In genomic region chr9:94085062-94085639, GRCh38 we compare ENCODE assay signal across 14 cellular contexts. TPM values are rescaled to one million over a fixed set of nuclear protein-coding genes. Genes with fewer than 3 reads are reported as not detected.
DNase-seq lines count a peak whose midpoint lies in the region; ATAC-seq, FAIRE-seq and TF ChIP-seq lines count a peak whose summit lies in the region.
"Had no signal": no experiment of that assay in that cellular context is flagged by ENCODE, and none has a peak within 500 bp of the region (broad histone marks: within the 10 kb centered on the region; RNA-seq: fewer than 3 reads in every experiment).

No MANE protein-coding gene starts in this region.

- H3K4me3 ChIP-seq in AG09309 (ENCODE audit: control insufficient read depth, low read depth, low read length) (no peak overlapping the region), K562 (no peak overlapping the region), kidney epithelial cell (ENCODE audit: low read depth, low read length) (no peak overlapping the region), suprapubic skin (no peak overlapping the region)
- H3K4me3 ChIP-seq: psoas muscle, SK-N-MC had no signal

- FAIRE-seq in K562 (lab: Jason Lieb, UNC), result no peak
- FAIRE-seq: islet of Langerhans had no signal

- H3K79me2 ChIP-seq in K562 (ENCODE audit: control insufficient read depth, insufficient read depth, low read length), result no peaks in the 10 kb centered on the region

- no peaks in the 10 kb centered on the region for H3K27me3 Mint-ChIP-seq in CD4-positive, alpha-beta T cell
- H3K27me3 Mint-ChIP-seq: activated CD4-positive, alpha-beta T cell treated with anti-CD3 and anti-CD28 coated beads, Interleukin-2, amount 10 ng/mL, durations not matched to agents 7 days and 5 days; CD4-positive, CD25-positive, alpha-beta regulatory T cell had no signal

- H3K4me1 ChIP-seq in K562 (replicated peaks in 1 of 2; ENCODE audit: control insufficient read depth in 2 of 2, insufficient read depth in 2 of 2, low read length in 2 of 2) (peaks cover 8 to 20% of the 10 kb centered on the region in 2 experiments; a peak in 4 of 5 replicates), suprapubic skin (no peaks in the 10 kb centered on the region)
- H3K4me1 ChIP-seq: psoas muscle had no signal

- H3K4me1 Mint-ChIP-seq in CD4-positive, alpha-beta T cell (ENCODE audit: low read depth), result no peaks in the 10 kb centered on the region

- no peak overlapping the region for H3K27ac Mint-ChIP-seq in activated naive CD4-positive, alpha-beta T cell treated with anti-CD3 and anti-CD28 coated beads, Interleukin-2, amount 50 U/mL, for 72 hours
- no peak overlapping the region for H3K27ac Mint-ChIP-seq in CD4-positive, alpha-beta T cell
- H3K27ac Mint-ChIP-seq: activated CD4-positive, alpha-beta T cell treated with anti-CD3 and anti-CD28 coated beads, Interleukin-2, amount 10 ng/mL, durations not matched to agents 7 days and 5 days; CD4-positive, CD25-positive, alpha-beta regulatory T cell had no signal

- H3K9me1 ChIP-seq in K562 (ENCODE audit: control insufficient read depth, insufficient read depth, low read length), result no peaks in the 10 kb centered on the region

- no peaks in the 10 kb centered on the region for H3K9me3 ChIP-seq in K562 (replicated peaks; ENCODE audit: control insufficient read depth, insufficient read depth, low read depth, low read length)
- H3K9me3 ChIP-seq in suprapubic skin, result no peaks in the 10 kb centered on the region
- no peaks in the 10 kb centered on the region for H3K9me3 ChIP-seq in CD4-positive, alpha-beta T cell (ENCODE audit: control insufficient read depth, low read length)
- H3K9me3 ChIP-seq: psoas muscle had no signal

- H3K36me3 ChIP-seq in K562 (ENCODE audit: control insufficient read depth, insufficient read depth, low read length) (0 out of 3 replicates have a peak, but pooled peaks cover 2% of the 10 kb centered on the region), kidney epithelial cell (ENCODE audit: control insufficient read depth, insufficient read depth, low read length) (no peaks in the 10 kb centered on the region), suprapubic skin (no peaks in the 10 kb centered on the region)

- H3K27ac ChIP-seq in K562 (ENCODE audit: extremely low read depth, low read depth, low read length) (no peak overlapping the region; the same call in 2 of the 3 replicates), suprapubic skin (no peak overlapping the region)
- no peak overlapping the region for H3K27ac ChIP-seq in CD4-positive, alpha-beta T cell (ENCODE audit: low read depth, low read length)
- H3K27ac ChIP-seq: psoas muscle, SK-N-MC had no signal

- POLR2A ChIA-PET in K562 (lab: Yijun Ruan, JAX), result interaction anchor here (0.6 to 2.8 kb wide), 8 partner anchors 10 to 1427 kb away, joined by 3 to 11 read pairs (median 4); no protein-coding TSS in a partner anchor
- POLR2A ChIA-PET in CD4-positive, alpha-beta T cell (lab: Charles Lee), result no interaction called here

- no peaks in the 10 kb centered on the region for H3K9me3 Mint-ChIP-seq in activated naive CD4-positive, alpha-beta T cell treated with anti-CD3 and anti-CD28 coated beads, Interleukin-2, amount 50 U/mL, for 72 hours
- H3K9me3 Mint-ChIP-seq in CD4-positive, alpha-beta T cell, result no peaks in the 10 kb centered on the region
- H3K9me3 Mint-ChIP-seq: activated CD4-positive, alpha-beta T cell treated with anti-CD3 and anti-CD28 coated beads, Interleukin-2, amount 10 ng/mL, durations not matched to agents 7 days and 5 days; CD4-positive, CD25-positive, alpha-beta regulatory T cell had no signal

- H4K20me1 ChIP-seq in K562 (replicated peaks; ENCODE audit: control insufficient read depth, insufficient read depth, low read length), result no peaks in the 10 kb centered on the region

- TF ChIP-seq RAD21 in K562 (CRISPR knock-in tag; conservative IDR thresholded peaks at IDR 0.05 in 1 of 2, IDR thresholded peaks at IDR 0.05 in 1 of 2), result no peak

- WGBS in K562 (ENCODE audit: insufficient coverage, low coverage, missing lambda C conversion rate), result 84% methylated on average over 6 of the region's 6 CpGs
- 90% methylated on average over 6 of the region's 6 CpGs for WGBS in suprapubic skin

- no peaks in the 10 kb centered on the region for H3K36me3 Mint-ChIP-seq in activated naive CD4-positive, alpha-beta T cell treated with anti-CD3 and anti-CD28 coated beads, Interleukin-2, amount 50 U/mL, for 72 hours
- H3K36me3 Mint-ChIP-seq in CD4-positive, alpha-beta T cell (ENCODE audit: low read depth), result peaks cover 11% of the 10 kb centered on the region

- TF ChIP-seq EP300 in K562 (IDR thresholded peaks at IDR 0.05; ENCODE audit: low read length) (no peak), suprapubic skin (IDR thresholded peaks at IDR 0.05) (no peak)

- intact Hi-C loops in K562 (cut with micrococcal nuclease), result no loop called here
- intact Hi-C loops in CD4-positive, alpha-beta T cell (cut with DNase I, micrococcal nuclease), result no loop called here

- CTCF ChIA-PET in K562 (lab: Yijun Ruan, JAX; ENCODE audit: low intra/inter-chr PET ratio), result no interaction called here
- CTCF ChIA-PET in CD4-positive, alpha-beta T cell (lab: Charles Lee), result no interaction called here

- H3K9ac ChIP-seq in K562 (ENCODE audit: insufficient read depth in 1 of 2, low read depth in 2 of 2, low read length in 2 of 2), result no peak overlapping the region; a peak in 1 of 4 replicates

- TF ChIP-seq CTCF in AG09309 (IDR thresholded peaks at IDR 0.05; ENCODE audit: control insufficient read depth, insufficient read depth, low read depth, low read length, missing control alignments), result no peak
- no peak for TF ChIP-seq CTCF in K562 (IDR thresholded peaks at IDR 0.05 in 2 of 3, conservative IDR thresholded peaks at IDR 0.05 in 1 of 3; ENCODE audit: insufficient read depth in 2 of 3, low read depth in 1 of 3, low read length in 3 of 3)
- no peak for TF ChIP-seq CTCF in kidney epithelial cell (IDR thresholded peaks at IDR 0.05; ENCODE audit: insufficient read depth, low read length, poor library complexity, severe bottlenecking)
- TF ChIP-seq CTCF in suprapubic skin (IDR thresholded peaks at IDR 0.05), result no peak
- no peak for TF ChIP-seq CTCF in CD4-positive, alpha-beta T cell (IDR thresholded peaks at IDR 0.05)

- peak overlapping the region; percentile 20; the same call in 1 of the 2 replicates for H2AFZ ChIP-seq in K562 (ENCODE audit: low read depth, low read length)

- ATAC-seq in K562, result peak; percentile 73
- no peak for ATAC-seq in activated naive CD4-positive, alpha-beta T cell treated with anti-CD3 and anti-CD28 coated beads, Interleukin-2, amount 50 U/mL, for 72 hours
- ATAC-seq in CD4-positive, alpha-beta T cell (ENCODE audit: poor library complexity), result no peak
- ATAC-seq: psoas muscle had no signal

- no peak overlapping the region; the same call in 1 of the 2 replicates for H3K4me2 ChIP-seq in K562 (ENCODE audit: insufficient read depth, low read length)

- H3K27me3 ChIP-seq in K562 (ENCODE audit: control insufficient read depth in 2 of 2, insufficient read depth in 2 of 2, low read length in 2 of 2) (no peaks in the 10 kb centered on the region), kidney epithelial cell (ENCODE audit: control insufficient read depth, insufficient read depth, low read length) (no peaks in the 10 kb centered on the region), suprapubic skin (no peaks in the 10 kb centered on the region)
- no peaks in the 10 kb centered on the region for H3K27me3 ChIP-seq in CD4-positive, alpha-beta T cell (ENCODE audit: control insufficient read depth, insufficient read depth, low read length)

- TSS peak; percentile 66 for BruUV-seq in K562 (replicated peaks; lab: Mats Ljungman, UMichigan)

- DNase-seq in AG09309 (ENCODE audit: low read depth) (peak; percentile 5), HT1080 (ENCODE audit: low read depth) (peak; percentile 69), K562 (ENCODE audit: extremely low read depth in 1 of 4, low spot score in 3 of 4) (peak in 2 of 4 experiments; percentile 16 to 31), kidney epithelial cell (ENCODE audit: low read depth) (peak; percentile 43), suprapubic skin (ENCODE audit: low spot score in 2 of 2) (no peak), GOT3 (lab: John Stamatoyannopoulos, UW) (no peak)
- no peak for DNase-seq in activated naive CD4-positive, alpha-beta T cell treated with anti-CD3 and anti-CD28 coated beads, Interleukin-2, amount 50 U/mL, for 72 hours (ENCODE audit: low spot score in 2 of 2)
- DNase-seq in CD4-positive, alpha-beta T cell, result no peak
- DNase-seq: activated CD4-positive, alpha-beta T cell treated with anti-CD3 and anti-CD28 coated beads, Interleukin-2, amount 10 ng/mL, durations not matched to agents 7 days and 5 days; activated naive CD4-positive, alpha-beta T cell treated with anti-CD3 and anti-CD28 coated beads, Interleukin-2, amount 50 U/mL, for 16 hours; CD4-positive, CD25-positive, alpha-beta regulatory T cell; psoas muscle had no signal

- TF ChIP-seq POLR2A in K562 (conservative IDR thresholded peaks at IDR 0.05) (no peak), suprapubic skin (IDR thresholded peaks at IDR 0.05) (no peak)

- H3K4me3 Mint-ChIP-seq in CD4-positive, alpha-beta T cell, result no peak overlapping the region
- H3K4me3 Mint-ChIP-seq: activated CD4-positive, alpha-beta T cell treated with anti-CD3 and anti-CD28 coated beads, Interleukin-2, amount 10 ng/mL, durations not matched to agents 7 days and 5 days; CD4-positive, CD25-positive, alpha-beta regulatory T cell had no signal

- in situ Hi-C loops in K562 (cut with MboI), result no loop called here

RNA-seq across cellular contexts. Expression of gene PTPDC1, which starts 0.9 kb away (rescaled TPM):
- 3.7 and 4.1 TPM in 2 replicates for total RNA-seq in HT1080 (2014; rRNA removed; shearing (Covaris generic))
- polyA plus RNA-seq in HT1080 (2015; cell fraction: cytosol; rRNA removed), result 4.2 and 5.1 TPM in 2 replicates
- 17.0 and 17.2 TPM in 2 replicates for polyA plus RNA-seq in HT1080 (2015; cell fraction: nucleus; rRNA removed)
- total RNA-seq in K562 (2011; cell fraction: chromatin; rRNA removed; ENCODE audit: low replicate concordance), result 11.2 and 23.6 TPM in 2 replicates
- 5.5 and 8.2 TPM in 2 replicates for total RNA-seq in K562 (2011; cell fraction: nucleolus; rRNA removed)
- 13.6 and 23.1 TPM in 2 replicates for total RNA-seq in K562 (2011; cell fraction: nucleoplasm; rRNA removed)
- total RNA-seq in K562 (2014; rRNA removed), result 4.9 and 5.3 TPM in 2 replicates
- 8.1 and 8.2 TPM in 2 replicates for total RNA-seq in K562 (2014; rRNA removed; fragmentation: Illumina TruSeq; extraction: Trizol)
- 6.7 and 6.9 TPM in 2 replicates for total RNA-seq in K562 (2015; rRNA removed; fragmentation: Illumina TruSeq; extraction: Trizol)
- total RNA-seq in K562 (2021), result 5.5 and 5.7 TPM in 2 replicates
- 7.4 and 7.6 TPM in 2 replicates for polyA plus RNA-seq in K562 (2011; rRNA removed)
- 2.2 and 3.1 TPM in 2 replicates for polyA plus RNA-seq in K562 (2011; cell fraction: cytosol; rRNA removed)
- polyA plus RNA-seq in K562 (2011; cell fraction: nucleus; rRNA removed), result 19.0 and 20.8 TPM in 2 replicates
- 2.5 and 7.3 TPM in 2 replicates for polyA plus RNA-seq in K562 (2012)
- polyA plus RNA-seq in K562 (2014; fragmentation: Illumina TruSeq; extraction: Trizol), result 5.0 and 5.5 TPM in 2 replicates
- polyA plus RNA-seq in K562 (2014; fragmentation: Nextera tagmentation; extraction: Ambion mirVana), result 1 to 10 TPM; 1.1 to 1.9 TPM
- 5.7 and 6.5 TPM in 2 replicates for polyA plus RNA-seq in K562 (2014; rRNA removed)
- 12.1 and 12.3 TPM in 2 replicates for polyA minus RNA-seq in K562 (2011; rRNA and poly(A)+ RNA removed)
- polyA minus RNA-seq in K562 (2011; cell fraction: cytosol; rRNA and poly(A)+ RNA removed), result 3.1 and 4.0 TPM in 2 replicates
- 11.8 and 17.0 TPM in 2 replicates for polyA minus RNA-seq in K562 (2011; cell fraction: nucleus; rRNA and poly(A)+ RNA removed)
- 8.8 and 8.9 TPM in 2 replicates for total RNA-seq in kidney epithelial cell
- total RNA-seq in suprapubic skin, result 10 to 100 TPM in 2 of 4 donors, 1 to 10 TPM in 2; 5.0 to 17.1 (median 10.1) TPM
- 1 to 10 TPM; 4.2 to 7.4 TPM for total RNA-seq in activated naive CD4-positive, alpha-beta T cell treated with anti-CD3 and anti-CD28 coated beads, Interleukin-2, amount 50 U/mL, for 72 hours
- 1 to 10 TPM; 2.7 TPM for total RNA-seq in CD4-positive, alpha-beta T cell

Comparison
In these comparisons a context has a peak if more than half of its experiments do, and no peak if none do; other contexts are left out.
1. DNase-seq: peak in AG09309 (single experiment), HT1080 (single experiment) and kidney epithelial cell (single experiment); none in suprapubic skin (0 of 2), GOT3 (single experiment), activated naive CD4-positive, alpha-beta T cell treated with anti-CD3 and anti-CD28 coated beads, Interleukin-2, amount 50 U/mL, for 72 hours (0 of 2) and CD4-positive, alpha-beta T cell (0 of 10).